ENCODE assay signal across 8 cellular contexts in genomic region chr15:62068071-62068786, GRCh38. TPM values are rescaled to one million over a fixed set of nuclear protein-coding genes. Genes with fewer than 3 reads are reported as not detected.
DNase-seq lines count a peak whose midpoint lies in the region; ATAC-seq and TF ChIP-seq lines count a peak whose summit lies in the region.

No MANE protein-coding gene starts in this region.

- no peak for TF ChIP-seq EP300 in gastroesophageal sphincter (IDR thresholded peaks at IDR 0.05)

- peaks cover 19% of the 10 kb centered on the region for H3K27me3 Mint-ChIP-seq in activated T-cell treated with anti-CD3 and anti-CD28 coated beads, Interleukin-2, amount 50 U/mL, for 4 hours (ENCODE audit: low read depth)
- H3K27me3 Mint-ChIP-seq in neural progenitor cell (ENCODE audit: insufficient read depth, low read depth) = peaks cover 49% of the 10 kb centered on the region

- H3K9ac ChIP-seq in KMS-11 = no peak overlapping the region
- no peak overlapping the region for H3K9ac ChIP-seq in neural progenitor cell

- H3K36me3 ChIP-seq in KMS-11 (ENCODE audit: insufficient read depth) (no peaks in the 10 kb centered on the region), gastroesophageal sphincter (no peaks in the 10 kb centered on the region), neural progenitor cell (no peaks in the 10 kb centered on the region)

- no peak for TF ChIP-seq CTCF in KMS-11 (conservative IDR thresholded peaks at IDR 0.05; ENCODE audit: low read depth, low read length)
- peak in 2 of 4 experiments; percentile 9 to 18 for TF ChIP-seq CTCF in gastroesophageal sphincter (IDR thresholded peaks at IDR 0.05)
- TF ChIP-seq CTCF in neural progenitor cell (IDR thresholded peaks at IDR 0.05) = peak; percentile 25

- no peaks in the 10 kb centered on the region for H3K9me3 ChIP-seq in gastroesophageal sphincter
- no peaks in the 10 kb centered on the region for H3K9me3 ChIP-seq in neural progenitor cell (ENCODE audit: low read depth)

- no peaks in the 10 kb centered on the region for H3K9me3 Mint-ChIP-seq in activated T-cell treated with anti-CD3 and anti-CD28 coated beads, Interleukin-2, amount 50 U/mL, for 4 hours
- no peaks in the 10 kb centered on the region for H3K9me3 Mint-ChIP-seq in neural progenitor cell

- ATAC-seq in activated T-cell treated with anti-CD3 and anti-CD28 coated beads, Interleukin-2, amount 50 U/mL, for 4 hours = peak; percentile 49
- peak; percentile 54 for ATAC-seq in gastroesophageal sphincter
- no peak for ATAC-seq in HG03135 (IDR thresholded peaks at IDR 0.05; ENCODE audit: unreplicated experiment)

- WGBS in gastroesophageal sphincter (ENCODE audit: low coverage in 1 of 2), 2 donors = 2% methylated on average over 6 of the region's 102 CpGs; no CpG with 5 or more reads in 1 of the 2 donors

- DNase-seq in NCI-H2227 (lab: John Stamatoyannopoulos, UW; ENCODE audit: unreplicated experiment) (peak; percentile 59), NCI-H2227 treated with DMSO at 0.1 percent for 48 hours (lab: John Stamatoyannopoulos, UW) (no peak), neural progenitor cell (ENCODE audit: low spot score) (peak; percentile 80), KG1 (lab: John Stamatoyannopoulos, UW) (no peak)
- DNase-seq in activated T-cell treated with anti-CD3 and anti-CD28 coated beads, Interleukin-2, amount 50 U/mL, for 4 hours = no peak

- peaks cover 24% of the 10 kb centered on the region for H3F3A ChIP-seq in neural progenitor cell (ENCODE audit: low read depth)

- H3K4me1 ChIP-seq in KMS-11 (ENCODE audit: low read depth, poor library complexity, severe bottlenecking) (peaks cover 8% of the 10 kb centered on the region), gastroesophageal sphincter (peaks cover 0 to 29% (median 10%) of the 10 kb centered on the region in 3 donors), neural progenitor cell (peaks cover 16% of the 10 kb centered on the region)

- peak in 1 of 2 donors; percentile 4 for TF ChIP-seq POLR2A in gastroesophageal sphincter (IDR thresholded peaks at IDR 0.05)

- H3K79me2 ChIP-seq in KMS-11 (ENCODE audit: insufficient read depth, low read depth) (no peaks in the 10 kb centered on the region), neural progenitor cell (ENCODE audit: low read depth) (no peaks in the 10 kb centered on the region)

- no peaks in the 10 kb centered on the region for H3K36me3 Mint-ChIP-seq in activated T-cell treated with anti-CD3 and anti-CD28 coated beads, Interleukin-2, amount 50 U/mL, for 4 hours (ENCODE audit: insufficient read depth)
- H3K36me3 Mint-ChIP-seq in neural progenitor cell = no peaks in the 10 kb centered on the region

- H3K4me2 ChIP-seq in KMS-11 = peak overlapping the region; percentile 70; the same call in 1 of the 2 replicates
- peak overlapping the region; percentile 74 for H3K4me2 ChIP-seq in neural progenitor cell

- peaks cover 20% of the 10 kb centered on the region for H3K4me1 Mint-ChIP-seq in activated T-cell treated with anti-CD3 and anti-CD28 coated beads, Interleukin-2, amount 50 U/mL, for 4 hours (ENCODE audit: low read depth)
- H3K4me1 Mint-ChIP-seq in neural progenitor cell = peaks cover 15% of the 10 kb centered on the region

- H3K4me3 ChIP-seq in KMS-11 (IDR thresholded peaks at IDR 0.05; ENCODE audit: insufficient read depth, low read depth, low read length) (no peak overlapping the region), gastroesophageal sphincter (peak overlapping the region; percentile 34 to 59), neural progenitor cell (peak overlapping the region; percentile 46)

- peak overlapping the region; percentile 82 for H2AFZ ChIP-seq in KMS-11 (ENCODE audit: low read depth)
- H2AFZ ChIP-seq in neural progenitor cell (replicated peaks) = peak overlapping the region; percentile 70

- peak overlapping the region; percentile 79 for H3K4me3 Mint-ChIP-seq in activated T-cell treated with anti-CD3 and anti-CD28 coated beads, Interleukin-2, amount 50 U/mL, for 4 hours
- peak overlapping the region; percentile 80 for H3K4me3 Mint-ChIP-seq in neural progenitor cell

- no peaks in the 10 kb centered on the region for H4K20me1 ChIP-seq in KMS-11 (ENCODE audit: insufficient read depth)
- H4K20me1 ChIP-seq in neural progenitor cell (ENCODE audit: low read depth) = peaks cover 19% of the 10 kb centered on the region

- H3K27me3 ChIP-seq in KMS-11 (ENCODE audit: insufficient read depth, low read depth) (peaks cover 7% of the 10 kb centered on the region; the same call in 1 of the 2 replicates), gastroesophageal sphincter (peaks cover 68% of the 10 kb centered on the region), neural progenitor cell (peaks cover 80% of the 10 kb centered on the region)

- H3K27ac Mint-ChIP-seq in neural progenitor cell = no peak overlapping the region

- H3K27ac ChIP-seq in KMS-11 (no peak overlapping the region), gastroesophageal sphincter (peak overlapping the region in 3 of 4 donors; percentile 56 to 76 (median 62)), neural progenitor cell (no peak overlapping the region)

RNA-seq across cellular contexts. Expression of gene C2CD4A, which starts 1.5 kb away (rescaled TPM):
- 1 to 10 TPM in 1 of 3 donors, under 1 TPM in 2; 0.43 to 1.0 (median 0.69) TPM for total RNA-seq in activated T-cell treated with anti-CD3 and anti-CD28 coated beads, Interleukin-2, amount 50 U/mL, for 4 hours
- total RNA-seq in gastroesophageal sphincter = under 1 TPM in 3 of 4 donors, not detected in 1; 0.12 to 0.40 (median 0.31) TPM
- total RNA-seq in neural progenitor cell (ENCODE audit: low replicate concordance) = not detected in 2 replicates

RNA-seq across cellular contexts. Expression of gene VPS13C, which starts 8.0 kb away (rescaled TPM):
- total RNA-seq in activated T-cell treated with anti-CD3 and anti-CD28 coated beads, Interleukin-2, amount 50 U/mL, for 4 hours = 10 to 100 TPM; 15.5 to 20.6 (median 18.1) TPM
- total RNA-seq in gastroesophageal sphincter (100 to 1,000 TPM in 1 of 4 donors, 10 to 100 TPM in 3; 62.2 to 108 (median 83.4) TPM), neural progenitor cell (ENCODE audit: low replicate concordance) (31.9 and 51.6 TPM in 2 replicates)

Comparison
In these comparisons a context has a peak if more than half of its experiments do, and no peak if none do; other contexts are left out.
1. DNase-seq: peak in NCI-H2227 (single experiment) and neural progenitor cell (single experiment); none in NCI-H2227 treated with DMSO at 0.1 percent for 48 hours (single experiment), activated T-cell treated with anti-CD3 and anti-CD28 coated beads, Interleukin-2, amount 50 U/mL, for 4 hours (single experiment) and KG1 (single experiment).
2. H3K27ac ChIP-seq: peak in gastroesophageal sphincter (3 of 4); none in KMS-11 (single experiment) and neural progenitor cell (single experiment).